Comparison of ENCODE assay signal across 6 cellular contexts in the genomic region with DNA sequence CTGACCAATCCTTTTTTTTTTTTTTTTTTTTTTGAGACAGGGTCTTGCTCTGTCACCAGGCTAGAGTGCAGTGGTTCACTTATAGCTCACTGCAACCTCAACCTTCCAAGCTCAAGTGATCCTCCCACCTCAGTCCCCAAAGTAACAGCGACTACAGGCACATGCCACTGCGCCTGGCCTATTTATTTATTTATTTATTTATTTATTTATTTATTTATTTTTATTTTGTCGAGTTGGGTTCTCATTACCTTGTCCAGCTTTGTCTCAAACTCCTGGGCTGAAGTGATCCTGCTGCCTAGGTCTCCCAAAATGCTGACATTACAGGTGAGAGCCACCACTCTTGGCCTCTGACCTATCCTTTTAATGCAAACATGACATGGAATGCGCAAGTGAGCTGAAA.
"Had no signal": no experiment of that assay in that cellular context is flagged by ENCODE, and none has a peak within 500 bp of the region (broad histone marks: within the 10 kb centered on the region; RNA-seq: fewer than 3 reads in every experiment).

No MANE protein-coding gene starts in this region.

- H3K4me3 ChIP-seq: K562 had no signal

- H3K36me3 Mint-ChIP-seq: IgD-negative memory B cell had no signal

- H3K9me3 Mint-ChIP-seq: IgD-negative memory B cell had no signal

- H3K4me3 Mint-ChIP-seq: IgD-negative memory B cell had no signal

- H3K27ac ChIP-seq: HL-60 had no signal

- ATAC-seq: K562 had no signal

- DNase-seq: IMR-90, KBM-7, KG1 had no signal
